Comparison of ENCODE assay signal across 15 cellular contexts in genomic region chr17:4357671-4358070, GRCh38.
"Had no signal": no experiment of that assay in that cellular context is flagged by ENCODE, and none has a peak within 500 bp of the region (broad histone marks: within the 10 kb centered on the region; RNA-seq: fewer than 3 reads in every experiment).

No MANE protein-coding gene starts in this region.

- ATAC-seq: effector memory CD8-positive, alpha-beta T cell had no signal

- H3K4me3 Mint-ChIP-seq: activated CD4-positive, alpha-beta T cell treated with anti-CD3 and anti-CD28 coated beads, Interleukin-2, amount 10 ng/mL, durations not matched to agents 7 days and 5 days; activated naive CD8-positive, alpha-beta T cell treated with anti-CD3 and anti-CD28 coated beads, Interleukin-2, amount 10 ng/mL, durations not matched to agents 7 days and 5 days; dendritic cell treated with granulocyte-macrophage colony-stimulating factor and Interleukin-4, amounts not matched to agents 40 ng/mL and 50 ng/mL, for 4 days had no signal

- H3K9me3 Mint-ChIP-seq: activated CD4-positive, alpha-beta T cell treated with anti-CD3 and anti-CD28 coated beads, Interleukin-2, amount 10 ng/mL, durations not matched to agents 7 days and 5 days; activated naive CD8-positive, alpha-beta T cell treated with anti-CD3 and anti-CD28 coated beads, Interleukin-2, amount 10 ng/mL, durations not matched to agents 7 days and 5 days; dendritic cell treated with granulocyte-macrophage colony-stimulating factor and Interleukin-4, amounts not matched to agents 40 ng/mL and 50 ng/mL, for 4 days; effector memory CD8-positive, alpha-beta T cell had no signal

- H2AFZ ChIP-seq: hepatocyte had no signal

- H3K36me3 ChIP-seq: tibial nerve had no signal

- H3K27ac Mint-ChIP-seq: activated CD4-positive, alpha-beta T cell treated with anti-CD3 and anti-CD28 coated beads, Interleukin-2, amount 10 ng/mL, durations not matched to agents 7 days and 5 days; activated naive CD8-positive, alpha-beta T cell treated with anti-CD3 and anti-CD28 coated beads, Interleukin-2, amount 10 ng/mL, durations not matched to agents 7 days and 5 days; dendritic cell treated with granulocyte-macrophage colony-stimulating factor and Interleukin-4, amounts not matched to agents 40 ng/mL and 50 ng/mL, for 4 days had no signal

- H3K27me3 Mint-ChIP-seq: activated CD4-positive, alpha-beta T cell treated with anti-CD3 and anti-CD28 coated beads, Interleukin-2, amount 10 ng/mL, durations not matched to agents 7 days and 5 days; activated naive CD8-positive, alpha-beta T cell treated with anti-CD3 and anti-CD28 coated beads, Interleukin-2, amount 10 ng/mL, durations not matched to agents 7 days and 5 days; dendritic cell treated with granulocyte-macrophage colony-stimulating factor and Interleukin-4, amounts not matched to agents 40 ng/mL and 50 ng/mL, for 4 days; effector memory CD8-positive, alpha-beta T cell had no signal

- H3K27me3 ChIP-seq: hepatocyte, neutrophil, tibial nerve had no signal

- H3K4me2 ChIP-seq: hepatocyte had no signal

- H3K9me3 ChIP-seq: neutrophil, tibial nerve had no signal

- H3K27ac ChIP-seq: hepatocyte, neutrophil, skin epidermis, tibial nerve, VCaP had no signal

- DNase-seq: activated CD4-positive, alpha-beta T cell treated with anti-CD3 and anti-CD28 coated beads, Interleukin-2, amount 10 ng/mL, durations not matched to agents 7 days and 5 days; activated effector memory CD4-positive, alpha-beta T cell treated with anti-CD3 and anti-CD28 coated beads, Interleukin-2, amount 50 U/mL, for 16 hours; activated naive CD8-positive, alpha-beta T cell treated with anti-CD3 and anti-CD28 coated beads, Interleukin-2, amount 10 ng/mL, durations not matched to agents 7 days and 5 days; activated T-cell treated with anti-CD3 and anti-CD28 coated beads, Interleukin-2, amount 50 U/mL, for 1 hour; anterior cingulate cortex; cerebellar nuclear complex; effector memory CD8-positive, alpha-beta T cell; kidney glomerular epithelial cell; T1000 had no signal

- H3K4me3 ChIP-seq: hepatocyte, skin epidermis, tibial nerve had no signal
